ENCODE assay signal across 32 cellular contexts in the genomic region with DNA sequence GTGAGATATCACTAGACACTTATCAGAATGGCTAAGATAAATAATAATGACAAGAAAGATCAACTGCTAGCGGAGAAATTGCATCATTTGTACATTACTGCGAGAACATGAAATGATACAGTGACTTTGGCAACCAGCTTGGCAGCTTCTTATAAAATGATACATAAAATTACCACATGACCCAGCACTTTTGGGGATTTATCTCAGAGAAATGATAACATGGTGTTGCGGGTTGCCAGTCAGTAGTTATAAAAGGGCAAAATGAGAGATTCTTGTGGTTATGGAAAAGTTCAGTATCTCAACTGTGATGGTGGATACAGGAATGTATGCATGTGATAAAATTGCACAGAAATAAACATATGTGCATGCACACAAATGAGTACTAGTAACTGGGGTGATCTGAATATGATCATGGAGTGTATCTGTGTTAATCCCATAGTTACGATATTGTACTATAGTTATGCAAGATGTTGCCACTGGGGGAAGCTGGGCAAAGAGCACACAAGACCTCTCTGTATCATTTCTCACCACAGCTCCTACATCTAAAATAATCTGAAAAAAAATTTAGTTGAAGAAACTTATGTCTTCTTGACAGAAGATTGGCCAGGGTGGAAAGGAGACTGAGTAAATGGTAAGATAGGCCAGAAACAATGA.
DNase-seq lines count a peak whose midpoint lies in the region; ATAC-seq and TF ChIP-seq lines count a peak whose summit lies in the region.
"Had no signal": no experiment of that assay in that cellular context is flagged by ENCODE, and none has a peak within 500 bp of the region (broad histone marks: within the 10 kb centered on the region; RNA-seq: fewer than 3 reads in every experiment).

No MANE protein-coding gene starts in this region.

- H3K79me2 ChIP-seq in fibroblast of lung (ENCODE audit: control insufficient read depth, insufficient read depth, low read length): no peaks in the 10 kb centered on the region

- CTCF ChIA-PET in activated CD4-positive, alpha-beta memory T cell treated with anti-CD3 and anti-CD28 coated beads, Interleukin-2, amount 10 ng/mL, durations not matched to agents 7 days and 5 days (lab: Charles Lee): no interaction called here

- no peak overlapping the region for H3K27ac ChIP-seq in fibroblast of lung (ENCODE audit: insufficient read depth, low read length)
- H3K27ac ChIP-seq: A549, C4-2B, KMS-11, PC-9, SJSA1 had no signal

- H3K9me3 ChIP-seq in fibroblast of lung (ENCODE audit: control insufficient read depth, insufficient read depth, low read depth, low read length): no peaks in the 10 kb centered on the region
- H3K9me3 ChIP-seq: A549, Caco-2, HAP-1, SJSA1 had no signal

- H3K4me3 ChIP-seq in fibroblast of lung (replicated peaks in 1 of 4; ENCODE audit: control extremely low read depth in 1 of 4, insufficient read depth in 1 of 4, low read depth in 3 of 4, low read length in 4 of 4): no peak overlapping the region
- H3K4me3 ChIP-seq: A549, HAP-1, PC-9, SJSA1 had no signal

- H4K20me1 ChIP-seq in fibroblast of lung (ENCODE audit: control insufficient read depth, extremely low read depth, insufficient read depth, low read length): no peaks in the 10 kb centered on the region

- H3K4me3 Mint-ChIP-seq in nephron: no peak overlapping the region
- H3K4me3 Mint-ChIP-seq in activated CD4-positive, alpha-beta memory T cell treated with anti-CD3 and anti-CD28 coated beads, Interleukin-2, amount 10 ng/mL, durations not matched to agents 7 days and 5 days: no peak overlapping the region
- H3K4me3 Mint-ChIP-seq: B cell; CD8-positive, alpha-beta T cell; IgD-negative memory B cell had no signal

- H3K9me3 Mint-ChIP-seq in nephron: peaks cover 6% of the 10 kb centered on the region
- H3K9me3 Mint-ChIP-seq in activated CD4-positive, alpha-beta memory T cell treated with anti-CD3 and anti-CD28 coated beads, Interleukin-2, amount 10 ng/mL, durations not matched to agents 7 days and 5 days: no peaks in the 10 kb centered on the region
- H3K9me3 Mint-ChIP-seq: CD8-positive, alpha-beta T cell; IgD-negative memory B cell had no signal

- ATAC-seq in HG03196 (IDR thresholded peaks at IDR 0.05; ENCODE audit: unreplicated experiment): no peak
- ATAC-seq: A549; CD8-positive, alpha-beta T cell; Right ventricle myocardium inferior had no signal

- peaks cover 3% of the 10 kb centered on the region for H3K27me3 Mint-ChIP-seq in nephron (ENCODE audit: low read depth)
- peaks cover 3% of the 10 kb centered on the region for H3K27me3 Mint-ChIP-seq in activated CD4-positive, alpha-beta memory T cell treated with anti-CD3 and anti-CD28 coated beads, Interleukin-2, amount 10 ng/mL, durations not matched to agents 7 days and 5 days
- H3K27me3 Mint-ChIP-seq: B cell, IgD-negative memory B cell had no signal

- POLR2A ChIA-PET in activated CD4-positive, alpha-beta memory T cell treated with anti-CD3 and anti-CD28 coated beads, Interleukin-2, amount 10 ng/mL, durations not matched to agents 7 days and 5 days (lab: Charles Lee): no interaction called here

- no peak overlapping the region for H3K9ac ChIP-seq in fibroblast of lung (ENCODE audit: insufficient read depth, low read length)
- H3K9ac ChIP-seq: KMS-11 had no signal

- H3K27me3 ChIP-seq in fibroblast of lung (ENCODE audit: control insufficient read depth, insufficient read depth, low read length): no peaks in the 10 kb centered on the region
- H3K27me3 ChIP-seq: SJSA1 had no signal

- H3K4me1 ChIP-seq in fibroblast of lung (ENCODE audit: control insufficient read depth, extremely low read depth, insufficient read depth, low read length): no peaks in the 10 kb centered on the region
- H3K4me1 ChIP-seq: A549, Caco-2, HAP-1 had no signal

- no peaks in the 10 kb centered on the region for H3K36me3 Mint-ChIP-seq in nephron (ENCODE audit: low read depth)
- no peaks in the 10 kb centered on the region for H3K36me3 Mint-ChIP-seq in activated CD4-positive, alpha-beta memory T cell treated with anti-CD3 and anti-CD28 coated beads, Interleukin-2, amount 10 ng/mL, durations not matched to agents 7 days and 5 days (ENCODE audit: low read depth)
- H3K36me3 Mint-ChIP-seq: CD8-positive, alpha-beta T cell; IgD-negative memory B cell had no signal

- H2AFZ ChIP-seq in fibroblast of lung (ENCODE audit: low read length): no peak overlapping the region
- H2AFZ ChIP-seq: PC-9 had no signal

- 0 out of 3 replicates have a peak, but pooled peaks have one; percentile 5 for TF ChIP-seq CTCF in GM12872 (IDR thresholded peaks at IDR 0.05; ENCODE audit: insufficient read depth, low read depth, low read length)
- TF ChIP-seq CTCF in fibroblast of lung (conservative IDR thresholded peaks at IDR 0.05 in 1 of 2, IDR thresholded peaks at IDR 0.05 in 1 of 2; ENCODE audit: low read depth in 1 of 2, low read length in 2 of 2): peak in 1 of 2 donors; percentile 13
- TF ChIP-seq CTCF in nephron (IDR thresholded peaks at IDR 0.05; ENCODE audit: unreplicated experiment in 3 of 3): no peak

- H3K36me3 ChIP-seq in fibroblast of lung (ENCODE audit: control insufficient read depth, insufficient read depth, low read length): no peaks in the 10 kb centered on the region
- H3K36me3 ChIP-seq: HAP-1, SJSA1 had no signal

- H3K27ac Mint-ChIP-seq in nephron: peak overlapping the region in 2 of 3 experiments; percentile 28 to 79
- H3K27ac Mint-ChIP-seq in activated CD4-positive, alpha-beta memory T cell treated with anti-CD3 and anti-CD28 coated beads, Interleukin-2, amount 10 ng/mL, durations not matched to agents 7 days and 5 days: no peak overlapping the region
- H3K27ac Mint-ChIP-seq: B cell; CD8-positive, alpha-beta T cell; IgD-negative memory B cell had no signal

- DNase-seq in amniotic epithelial cell (ENCODE audit: low read depth) (peak; percentile 96), fibroblast of lung (ENCODE audit: low read depth in 2 of 2) (peak; percentile 71 to 91), NCI-H187 (lab: John Stamatoyannopoulos, UW) (no peak)
- no peak for DNase-seq in activated CD4-positive, alpha-beta memory T cell treated with anti-CD3 and anti-CD28 coated beads, Interleukin-2, amount 10 ng/mL, durations not matched to agents 7 days and 5 days
- no peak for DNase-seq in stimulated activated naive CD4-positive, alpha-beta T cell treated with Interleukin-2 at 50 U/mL for 16 hours (lab: John Stamatoyannopoulos, UW)
- DNase-seq: Caco-2; CD8-positive, alpha-beta T cell; DMS 273 treated with DMSO at 0.1 percent for 48 hours; DMS79; EL; GDM1; GOT3; MM.1S; NCI-H1092; NCI-H1417 treated with DMSO at 0.1 percent for 48 hours; NCI-H1694 treated with DMSO at 0.1 percent for 48 hours; NCI-H446 treated with DMSO at 0.1 percent for 48 hours; NCI-H526; NCI-H82; NK-92 treated with Interleukin-12 subunit alpha and Interleukin-12 subunit beta, amount 100 ng/mL, for 24 hours; PC-9 had no signal

- H3K4me2 ChIP-seq in fibroblast of lung (ENCODE audit: extremely low read depth, insufficient read depth, low read length): no peak overlapping the region
- H3K4me2 ChIP-seq: A549, KMS-11, PC-9 had no signal

- peaks cover 6% of the 10 kb centered on the region for H3K4me1 Mint-ChIP-seq in nephron
- H3K4me1 Mint-ChIP-seq in activated CD4-positive, alpha-beta memory T cell treated with anti-CD3 and anti-CD28 coated beads, Interleukin-2, amount 10 ng/mL, durations not matched to agents 7 days and 5 days: no peaks in the 10 kb centered on the region
- H3K4me1 Mint-ChIP-seq: B cell, IgD-negative memory B cell had no signal

Comparison
In these comparisons a context has a peak if more than half of its experiments do, and no peak if none do; other contexts are left out.
1. DNase-seq: peak in amniotic epithelial cell (single experiment) and fibroblast of lung (2 of 2); none in NCI-H187 (0 of 2), activated CD4-positive, alpha-beta memory T cell treated with anti-CD3 and anti-CD28 coated beads, Interleukin-2, amount 10 ng/mL, durations not matched to agents 7 days and 5 days (single experiment) and stimulated activated naive CD4-positive, alpha-beta T cell treated with Interleukin-2 at 50 U/mL for 16 hours (single experiment).